ENCODE assay signal across 2 cellular contexts in the genomic region with DNA sequence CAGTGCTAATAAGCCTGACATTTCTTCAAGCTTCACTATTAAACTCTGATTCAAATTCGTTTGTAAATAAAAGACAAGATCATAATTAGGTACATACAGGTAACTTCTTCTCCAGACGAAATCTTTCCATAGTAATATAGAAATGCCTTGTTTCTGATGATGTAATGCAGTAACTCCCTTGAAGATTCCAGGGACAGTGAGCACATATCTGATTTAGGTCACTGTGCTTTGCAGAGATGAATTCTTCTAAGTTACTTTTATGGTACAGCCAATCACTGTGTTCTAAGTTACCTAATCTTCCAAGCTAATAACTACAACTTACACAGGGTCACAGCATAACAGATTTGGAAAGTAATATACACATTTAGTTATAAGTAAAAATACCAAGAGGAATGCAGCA.
TF ChIP-seq lines count a peak whose summit lies in the region.

No MANE protein-coding gene starts in this region.

TF ChIP-seq in SK-N-SH treated with all-trans-retinoic acid at 6 μM for 48 hours, 23 proteins besides CTCF, POLR2A, EP300 and RAD21 (continued from another document):
- TF ChIP-seq, protein P1, sequence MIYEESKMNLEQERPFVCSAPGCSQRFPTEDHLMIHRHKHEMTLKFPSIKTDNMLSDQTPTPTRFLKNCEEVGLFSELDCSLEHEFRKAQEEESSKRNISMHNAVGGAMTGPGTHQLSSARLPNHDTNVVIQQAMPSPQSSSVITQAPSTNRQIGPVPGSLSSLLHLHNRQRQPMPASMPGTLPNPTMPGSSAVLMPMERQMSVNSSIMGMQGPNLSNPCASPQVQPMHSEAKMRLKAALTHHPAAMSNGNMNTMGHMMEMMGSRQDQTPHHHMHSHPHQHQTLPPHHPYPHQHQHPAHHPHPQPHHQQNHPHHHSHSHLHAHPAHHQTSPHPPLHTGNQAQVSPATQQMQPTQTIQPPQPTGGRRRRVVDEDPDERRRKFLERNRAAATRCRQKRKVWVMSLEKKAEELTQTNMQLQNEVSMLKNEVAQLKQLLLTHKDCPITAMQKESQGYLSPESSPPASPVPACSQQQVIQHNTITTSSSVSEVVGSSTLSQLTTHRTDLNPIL (CRISPR knock-in tag; IDR thresholded peaks at IDR 0.05; ENCODE audit: low read depth) = no peak
- TF ChIP-seq TOX (CRISPR knock-in tag; IDR thresholded peaks at IDR 0.05; ENCODE audit: borderline replicate concordance) = no peak
- no peak for TF ChIP-seq OSR1 (CRISPR knock-in tag; IDR thresholded peaks at IDR 0.05)
- TF ChIP-seq ZFP3 (CRISPR knock-in tag; IDR thresholded peaks at IDR 0.05) = no peak
- no peak for TF ChIP-seq ZNF565 (CRISPR knock-in tag; conservative IDR thresholded peaks at IDR 0.05; ENCODE audit: low read depth)
- no peak for TF ChIP-seq ISL1 (CRISPR knock-in tag; IDR thresholded peaks at IDR 0.05)
- TF ChIP-seq, protein P2, sequence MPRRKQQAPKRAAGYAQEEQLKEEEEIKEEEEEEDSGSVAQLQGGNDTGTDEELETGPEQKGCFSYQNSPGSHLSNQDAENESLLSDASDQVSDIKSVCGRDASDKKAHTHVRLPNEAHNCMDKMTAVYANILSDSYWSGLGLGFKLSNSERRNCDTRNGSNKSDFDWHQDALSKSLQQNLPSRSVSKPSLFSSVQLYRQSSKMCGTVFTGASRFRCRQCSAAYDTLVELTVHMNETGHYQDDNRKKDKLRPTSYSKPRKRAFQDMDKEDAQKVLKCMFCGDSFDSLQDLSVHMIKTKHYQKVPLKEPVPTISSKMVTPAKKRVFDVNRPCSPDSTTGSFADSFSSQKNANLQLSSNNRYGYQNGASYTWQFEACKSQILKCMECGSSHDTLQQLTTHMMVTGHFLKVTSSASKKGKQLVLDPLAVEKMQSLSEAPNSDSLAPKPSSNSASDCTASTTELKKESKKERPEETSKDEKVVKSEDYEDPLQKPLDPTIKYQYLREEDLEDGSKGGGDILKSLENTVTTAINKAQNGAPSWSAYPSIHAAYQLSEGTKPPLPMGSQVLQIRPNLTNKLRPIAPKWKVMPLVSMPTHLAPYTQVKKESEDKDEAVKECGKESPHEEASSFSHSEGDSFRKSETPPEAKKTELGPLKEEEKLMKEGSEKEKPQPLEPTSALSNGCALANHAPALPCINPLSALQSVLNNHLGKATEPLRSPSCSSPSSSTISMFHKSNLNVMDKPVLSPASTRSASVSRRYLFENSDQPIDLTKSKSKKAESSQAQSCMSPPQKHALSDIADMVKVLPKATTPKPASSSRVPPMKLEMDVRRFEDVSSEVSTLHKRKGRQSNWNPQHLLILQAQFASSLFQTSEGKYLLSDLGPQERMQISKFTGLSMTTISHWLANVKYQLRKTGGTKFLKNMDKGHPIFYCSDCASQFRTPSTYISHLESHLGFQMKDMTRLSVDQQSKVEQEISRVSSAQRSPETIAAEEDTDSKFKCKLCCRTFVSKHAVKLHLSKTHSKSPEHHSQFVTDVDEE (CRISPR knock-in tag; IDR thresholded peaks at IDR 0.05) = no peak

TF ChIP-seq in SK-N-SH, 30 proteins besides CTCF, POLR2A, EP300 and RAD21 (continued from another document):
- TF ChIP-seq, protein P3, sequence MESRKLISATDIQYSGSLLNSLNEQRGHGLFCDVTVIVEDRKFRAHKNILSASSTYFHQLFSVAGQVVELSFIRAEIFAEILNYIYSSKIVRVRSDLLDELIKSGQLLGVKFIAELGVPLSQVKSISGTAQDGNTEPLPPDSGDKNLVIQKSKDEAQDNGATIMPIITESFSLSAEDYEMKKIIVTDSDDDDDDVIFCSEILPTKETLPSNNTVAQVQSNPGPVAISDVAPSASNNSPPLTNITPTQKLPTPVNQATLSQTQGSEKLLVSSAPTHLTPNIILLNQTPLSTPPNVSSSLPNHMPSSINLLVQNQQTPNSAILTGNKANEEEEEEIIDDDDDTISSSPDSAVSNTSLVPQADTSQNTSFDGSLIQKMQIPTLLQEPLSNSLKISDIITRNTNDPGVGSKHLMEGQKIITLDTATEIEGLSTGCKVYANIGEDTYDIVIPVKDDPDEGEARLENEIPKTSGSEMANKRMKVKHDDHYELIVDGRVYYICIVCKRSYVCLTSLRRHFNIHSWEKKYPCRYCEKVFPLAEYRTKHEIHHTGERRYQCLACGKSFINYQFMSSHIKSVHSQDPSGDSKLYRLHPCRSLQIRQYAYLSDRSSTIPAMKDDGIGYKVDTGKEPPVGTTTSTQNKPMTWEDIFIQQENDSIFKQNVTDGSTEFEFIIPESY (IDR thresholded peaks at IDR 0.05; ENCODE audit: borderline replicate concordance, low read depth) = no peak
- TF ChIP-seq, protein P4, sequence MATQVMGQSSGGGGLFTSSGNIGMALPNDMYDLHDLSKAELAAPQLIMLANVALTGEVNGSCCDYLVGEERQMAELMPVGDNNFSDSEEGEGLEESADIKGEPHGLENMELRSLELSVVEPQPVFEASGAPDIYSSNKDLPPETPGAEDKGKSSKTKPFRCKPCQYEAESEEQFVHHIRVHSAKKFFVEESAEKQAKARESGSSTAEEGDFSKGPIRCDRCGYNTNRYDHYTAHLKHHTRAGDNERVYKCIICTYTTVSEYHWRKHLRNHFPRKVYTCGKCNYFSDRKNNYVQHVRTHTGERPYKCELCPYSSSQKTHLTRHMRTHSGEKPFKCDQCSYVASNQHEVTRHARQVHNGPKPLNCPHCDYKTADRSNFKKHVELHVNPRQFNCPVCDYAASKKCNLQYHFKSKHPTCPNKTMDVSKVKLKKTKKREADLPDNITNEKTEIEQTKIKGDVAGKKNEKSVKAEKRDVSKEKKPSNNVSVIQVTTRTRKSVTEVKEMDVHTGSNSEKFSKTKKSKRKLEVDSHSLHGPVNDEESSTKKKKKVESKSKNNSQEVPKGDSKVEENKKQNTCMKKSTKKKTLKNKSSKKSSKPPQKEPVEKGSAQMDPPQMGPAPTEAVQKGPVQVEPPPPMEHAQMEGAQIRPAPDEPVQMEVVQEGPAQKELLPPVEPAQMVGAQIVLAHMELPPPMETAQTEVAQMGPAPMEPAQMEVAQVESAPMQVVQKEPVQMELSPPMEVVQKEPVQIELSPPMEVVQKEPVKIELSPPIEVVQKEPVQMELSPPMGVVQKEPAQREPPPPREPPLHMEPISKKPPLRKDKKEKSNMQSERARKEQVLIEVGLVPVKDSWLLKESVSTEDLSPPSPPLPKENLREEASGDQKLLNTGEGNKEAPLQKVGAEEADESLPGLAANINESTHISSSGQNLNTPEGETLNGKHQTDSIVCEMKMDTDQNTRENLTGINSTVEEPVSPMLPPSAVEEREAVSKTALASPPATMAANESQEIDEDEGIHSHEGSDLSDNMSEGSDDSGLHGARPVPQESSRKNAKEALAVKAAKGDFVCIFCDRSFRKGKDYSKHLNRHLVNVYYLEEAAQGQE (IDR thresholded peaks at IDR 0.05; ENCODE audit: low read depth, low read length) = no peak
- TF ChIP-seq RXRA (IDR thresholded peaks at IDR 0.05; ENCODE audit: borderline replicate concordance, low read depth) (no peak), CHD2 (IDR thresholded peaks at IDR 0.05; ENCODE audit: low read length, partially characterized antibody) (no peak), RCOR1 (IDR thresholded peaks at IDR 0.05; ENCODE audit: low read length) (no peak), MXI1 (IDR thresholded peaks at IDR 0.05; ENCODE audit: low read depth, low read length) (no peak), FOXM1 (IDR thresholded peaks at IDR 0.05; ENCODE audit: low read depth) (no peak), RFX5 (IDR thresholded peaks at IDR 0.05; ENCODE audit: low read length) (no peak), ELF1 (IDR thresholded peaks at IDR 0.05) (no peak)
- TF ChIP-seq, protein P5, sequence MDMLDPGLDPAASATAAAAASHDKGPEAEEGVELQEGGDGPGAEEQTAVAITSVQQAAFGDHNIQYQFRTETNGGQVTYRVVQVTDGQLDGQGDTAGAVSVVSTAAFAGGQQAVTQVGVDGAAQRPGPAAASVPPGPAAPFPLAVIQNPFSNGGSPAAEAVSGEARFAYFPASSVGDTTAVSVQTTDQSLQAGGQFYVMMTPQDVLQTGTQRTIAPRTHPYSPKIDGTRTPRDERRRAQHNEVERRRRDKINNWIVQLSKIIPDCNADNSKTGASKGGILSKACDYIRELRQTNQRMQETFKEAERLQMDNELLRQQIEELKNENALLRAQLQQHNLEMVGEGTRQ (IDR thresholded peaks at IDR 0.05; ENCODE audit: borderline replicate concordance, low read depth, low read length) = no peak
- TF ChIP-seq, protein P6, sequence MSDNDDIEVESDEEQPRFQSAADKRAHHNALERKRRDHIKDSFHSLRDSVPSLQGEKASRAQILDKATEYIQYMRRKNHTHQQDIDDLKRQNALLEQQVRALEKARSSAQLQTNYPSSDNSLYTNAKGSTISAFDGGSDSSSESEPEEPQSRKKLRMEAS (IDR thresholded peaks at IDR 0.05; ENCODE audit: low read depth) = no peak
TF ChIP-seq in SK-N-SH: peak in this region for 0.
